8 cellular contexts compared by ENCODE assay signal in genomic region chr6:156776470-156776840, GRCh38. TPM values are rescaled to one million over a fixed set of nuclear protein-coding genes. Genes with fewer than 3 reads are reported as not detected.
A peak's percentile ranks its signal among the peaks of the same experiment; 100 is the strongest.
DNase-seq lines count a peak whose midpoint lies in the region; ATAC-seq and TF ChIP-seq lines count a peak whose summit lies in the region.

No MANE protein-coding gene starts in this region.

- H3K9me3 Mint-ChIP-seq in activated CD4-positive, alpha-beta T cell treated with anti-CD3 and anti-CD28 coated beads for 36 hours (ENCODE audit: low read depth), result no peaks in the 10 kb centered on the region

- H3K27me3 Mint-ChIP-seq in activated CD4-positive, alpha-beta T cell treated with anti-CD3 and anti-CD28 coated beads for 36 hours, result no peaks in the 10 kb centered on the region

- intact Hi-C loops in activated CD4-positive, alpha-beta T cell treated with anti-CD3 and anti-CD28 coated beads for 36 hours (cut with DNase I, micrococcal nuclease), result loop anchor here (1.0 to 10.0 kb wide), 9 partner anchors 56 to 498 kb away; no protein-coding TSS in a partner anchor
- intact Hi-C loops in stomach (cut with DNase I; ENCODE audit: low total_unique reads), result no loop called here

- TF ChIP-seq CTCF in stomach (IDR thresholded peaks at IDR 0.05), result no peak

- WGBS in stomach, 5 donors, result 1 to 3% (median 1%) methylated on average over 8 of the region's 8 CpGs

- H3K36me3 Mint-ChIP-seq in activated CD4-positive, alpha-beta T cell treated with anti-CD3 and anti-CD28 coated beads for 36 hours (ENCODE audit: low read depth), result no peaks in the 10 kb centered on the region

- no peaks in the 10 kb centered on the region for H3K36me3 ChIP-seq in stomach

- CTCF ChIA-PET in activated CD4-positive, alpha-beta T cell treated with anti-CD3 and anti-CD28 coated beads for 36 hours (lab: Charles Lee), result interaction anchor here (0.6 to 1.4 kb wide), 5 partner anchors 13 to 1359 kb away, joined by 3 to 7 read pairs (median 3); no protein-coding TSS in a partner anchor

- no peaks in the 10 kb centered on the region for H3K9me3 ChIP-seq in stomach

- H3K27ac ChIP-seq in stomach, result peak overlapping the region; percentile 90 to 100 (median 98)

- peak; percentile 15 for ATAC-seq in activated CD4-positive, alpha-beta T cell treated with anti-CD3 and anti-CD28 coated beads for 36 hours
- no peak for ATAC-seq in HG03439 (IDR thresholded peaks at IDR 0.05; ENCODE audit: unreplicated experiment)

- TF ChIP-seq POLR2A in stomach (IDR thresholded peaks at IDR 0.05), result no peak

- peak overlapping the region; percentile 84 to 95 (median 89) for H3K4me3 ChIP-seq in stomach

- peak; percentile 38 for DNase-seq in activated CD4-positive, alpha-beta T cell treated with anti-CD3 and anti-CD28 coated beads for 36 hours
- no peak for DNase-seq in activated CD4-positive, alpha-beta T cell treated with anti-CD3 and anti-CD28 coated beads, Interleukin-2, amount 50 U/mL, for 1 hour
- DNase-seq in NCI-H2227 treated with DMSO at 0.1 percent for 48 hours (lab: John Stamatoyannopoulos, UW) (peak; percentile 37), amniotic epithelial cell (ENCODE audit: low read depth) (peak; percentile 39), inferior parietal cortex (ENCODE audit: extremely low spot score) (peak; percentile 72), stomach (no peak), NCI-H1436 treated with DMSO at 0.1 percent for 48 hours (lab: John Stamatoyannopoulos, UW) (no peak)

- peaks cover 13% of the 10 kb centered on the region for H3K4me1 Mint-ChIP-seq in activated CD4-positive, alpha-beta T cell treated with anti-CD3 and anti-CD28 coated beads for 36 hours

- no peaks in the 10 kb centered on the region for H3K27me3 ChIP-seq in stomach

- H3K4me1 ChIP-seq in stomach, result peaks cover 17 to 47% (median 30%) of the 10 kb centered on the region in 4 donors

- peak overlapping the region; percentile 96 for H3K27ac Mint-ChIP-seq in activated CD4-positive, alpha-beta T cell treated with anti-CD3 and anti-CD28 coated beads for 36 hours

- H3K4me3 Mint-ChIP-seq in activated CD4-positive, alpha-beta T cell treated with anti-CD3 and anti-CD28 coated beads for 36 hours, result peak overlapping the region; percentile 85

- POLR2A ChIA-PET in activated CD4-positive, alpha-beta T cell treated with anti-CD3 and anti-CD28 coated beads for 36 hours (lab: Charles Lee), result interaction anchor here (0.6 to 0.7 kb wide), 3 partner anchors 90 to 1570 kb away, joined by 3 read pairs; no protein-coding TSS in a partner anchor

- no peak for TF ChIP-seq EP300 in stomach (IDR thresholded peaks at IDR 0.05)

RNA-seq across cellular contexts. Expression of gene ARID1B, which starts 0.7 kb away (rescaled TPM):
- total RNA-seq in activated CD4-positive, alpha-beta T cell treated with anti-CD3 and anti-CD28 coated beads for 36 hours, result 10 to 100 TPM; 42.2 to 53.6 TPM
- 100 to 1,000 TPM in 3 of 5 donors, 10 to 100 TPM in 2; 31.3 to 183 (median 142) TPM for total RNA-seq in stomach
- 1 to 10 TPM; 8.8 to 9.2 (median 9.0) TPM for polyA plus RNA-seq in stomach

Comparison
In these comparisons a context has a peak if more than half of its experiments do, and no peak if none do; other contexts are left out.
1. DNase-seq: peak in activated CD4-positive, alpha-beta T cell treated with anti-CD3 and anti-CD28 coated beads for 36 hours (single experiment), NCI-H2227 treated with DMSO at 0.1 percent for 48 hours (single experiment), amniotic epithelial cell (single experiment) and inferior parietal cortex (single experiment); none in activated CD4-positive, alpha-beta T cell treated with anti-CD3 and anti-CD28 coated beads, Interleukin-2, amount 50 U/mL, for 1 hour (single experiment), stomach (single experiment) and NCI-H1436 treated with DMSO at 0.1 percent for 48 hours (single experiment).